Comparison of ENCODE assay signal across 8 cellular contexts in genomic region chr1:39933956-39934941, GRCh38. TPM values are rescaled to one million over a fixed set of nuclear protein-coding genes. Genes with fewer than 3 reads are reported as not detected.
DNase-seq lines count a peak whose midpoint lies in the region; ATAC-seq and TF ChIP-seq lines count a peak whose summit lies in the region.

No MANE protein-coding gene starts in this region.

- no peaks in the 10 kb centered on the region for H3K9me3 ChIP-seq in colonic mucosa
- no peaks in the 10 kb centered on the region for H3K9me3 ChIP-seq in lung (ENCODE audit: control insufficient read depth in 2 of 2, insufficient read depth in 1 of 2, low read length in 1 of 2)

- no peaks in the 10 kb centered on the region for H3K27me3 ChIP-seq in colonic mucosa
- no peaks in the 10 kb centered on the region for H3K27me3 ChIP-seq in lung (ENCODE audit: control insufficient read depth, insufficient read depth)

- H3K4me3 ChIP-seq in colonic mucosa (no peak overlapping the region), lung (no peak overlapping the region)

- POLR2A ChIA-PET in activated CD4-positive, alpha-beta memory T cell treated with anti-CD3 and anti-CD28 coated beads, Interleukin-2, amount 10 ng/mL, durations not matched to agents 7 days and 5 days (lab: Charles Lee): no interaction called here

- TF ChIP-seq CTCF in colonic mucosa (IDR thresholded peaks at IDR 0.05) (no peak), lung (IDR thresholded peaks at IDR 0.05; ENCODE audit: control extremely low read depth, extremely low read depth) (no peak)

- no peaks in the 10 kb centered on the region for H3K9me3 Mint-ChIP-seq in activated CD4-positive, alpha-beta memory T cell treated with anti-CD3 and anti-CD28 coated beads, Interleukin-2, amount 10 ng/mL, durations not matched to agents 7 days and 5 days

- H3K4me3 Mint-ChIP-seq in activated CD4-positive, alpha-beta memory T cell treated with anti-CD3 and anti-CD28 coated beads, Interleukin-2, amount 10 ng/mL, durations not matched to agents 7 days and 5 days: no peak overlapping the region

- ATAC-seq in lung (ENCODE audit: insufficient read depth, low FRiP score) (peak; percentile 91), GM19324 (IDR thresholded peaks at IDR 0.05; ENCODE audit: low FRiP score, unreplicated experiment) (no peak), HG02970 (IDR thresholded peaks at IDR 0.05; ENCODE audit: low FRiP score, unreplicated experiment) (no peak)

- H3K4me1 ChIP-seq in colonic mucosa: peaks cover 9% of the 10 kb centered on the region
- H3K4me1 ChIP-seq in lung (ENCODE audit: control insufficient read depth in 2 of 2, insufficient read depth in 2 of 2, low read length in 2 of 2): no peaks in the 10 kb centered on the region

- no peaks in the 10 kb centered on the region for H3K4me1 Mint-ChIP-seq in activated CD4-positive, alpha-beta memory T cell treated with anti-CD3 and anti-CD28 coated beads, Interleukin-2, amount 10 ng/mL, durations not matched to agents 7 days and 5 days

- intact Hi-C loops in colonic mucosa (cut with DNase I): no loop called here

- H3K36me3 Mint-ChIP-seq in activated CD4-positive, alpha-beta memory T cell treated with anti-CD3 and anti-CD28 coated beads, Interleukin-2, amount 10 ng/mL, durations not matched to agents 7 days and 5 days (ENCODE audit: low read depth): no peaks in the 10 kb centered on the region

- H3K27ac ChIP-seq in colonic mucosa (peak overlapping the region; percentile 84), lung (ENCODE audit: low read depth in 1 of 2, low read length in 1 of 2) (peak overlapping the region in 1 of 2 donors; percentile 93)

- H3K27ac Mint-ChIP-seq in activated CD4-positive, alpha-beta memory T cell treated with anti-CD3 and anti-CD28 coated beads, Interleukin-2, amount 10 ng/mL, durations not matched to agents 7 days and 5 days: no peak overlapping the region

- H3K36me3 ChIP-seq in colonic mucosa (no peaks in the 10 kb centered on the region), lung (ENCODE audit: control insufficient read depth in 2 of 2, insufficient read depth in 2 of 2, low read length in 2 of 2) (no peaks in the 10 kb centered on the region)

- 21 to 30% methylated on average over 12 of the region's 12 CpGs for WGBS in lung, 2 donors

- CTCF ChIA-PET in activated CD4-positive, alpha-beta memory T cell treated with anti-CD3 and anti-CD28 coated beads, Interleukin-2, amount 10 ng/mL, durations not matched to agents 7 days and 5 days (lab: Charles Lee): interaction anchor here (0.7 kb wide), 2 partner anchors 33 to 98 kb away, joined by 4 read pairs; no protein-coding TSS in a partner anchor

- DNase-seq in A172 (ENCODE audit: low spot score) (peak; percentile 18), LoVo (ENCODE audit: low spot score) (peak; percentile 63), colonic mucosa (peak; percentile 92), lung (ENCODE audit: low spot score) (peak; percentile 92), NCI-H1417 treated with DMSO at 0.1 percent for 48 hours (lab: John Stamatoyannopoulos, UW) (no peak)
- no peak for DNase-seq in activated CD4-positive, alpha-beta memory T cell treated with anti-CD3 and anti-CD28 coated beads, Interleukin-2, amount 10 ng/mL, durations not matched to agents 7 days and 5 days

- peak overlapping the region; percentile 30 to 81 for H3K9ac ChIP-seq in colonic mucosa (ENCODE audit: low read depth in 2 of 2, low read length in 2 of 2)

- peaks cover 4% of the 10 kb centered on the region for H3K27me3 Mint-ChIP-seq in activated CD4-positive, alpha-beta memory T cell treated with anti-CD3 and anti-CD28 coated beads, Interleukin-2, amount 10 ng/mL, durations not matched to agents 7 days and 5 days

RNA-seq across cellular contexts. Expression of gene MFSD2A, which starts 20.7 kb away (rescaled TPM):
- total RNA-seq in A172 (2014; rRNA removed; shearing (Covaris generic)): 1.8 and 3.0 TPM in 2 replicates
- total RNA-seq in colonic mucosa (10 to 100 TPM; 15.6 to 27.2 TPM), lung (100 to 1,000 TPM in 1 of 2 donors, 10 to 100 TPM in 1; 57.2 to 149 TPM)
- polyA plus RNA-seq in lung: 100 to 1,000 TPM; 119 to 123 TPM
- total RNA-seq in activated CD4-positive, alpha-beta memory T cell treated with anti-CD3 and anti-CD28 coated beads, Interleukin-2, amount 10 ng/mL, durations not matched to agents 7 days and 5 days: 1 to 10 TPM; 2.4 to 2.5 TPM

RNA-seq across cellular contexts. Expression of gene MYCL, which starts 32.5 kb away (rescaled TPM):
- total RNA-seq in A172 (2014; rRNA removed; shearing (Covaris generic)): 0.43 and 1.5 TPM in 2 replicates
- total RNA-seq in colonic mucosa (10 to 100 TPM; 16.4 to 17.0 TPM), lung (1 to 10 TPM; 6.0 to 7.8 TPM)
- polyA plus RNA-seq in lung: 1 to 10 TPM; 2.4 to 2.7 TPM
- under 1 TPM; 0.10 to 0.18 TPM for total RNA-seq in activated CD4-positive, alpha-beta memory T cell treated with anti-CD3 and anti-CD28 coated beads, Interleukin-2, amount 10 ng/mL, durations not matched to agents 7 days and 5 days

RNA-seq across cellular contexts. Expression of gene TRIT1, which starts 50.9 kb away (rescaled TPM):
- 23.2 and 38.1 TPM in 2 replicates for total RNA-seq in A172 (2014; rRNA removed; shearing (Covaris generic))
- total RNA-seq in colonic mucosa: 10 to 100 TPM; 15.2 to 18.1 TPM
- total RNA-seq in lung: 10 to 100 TPM; 18.5 to 42.5 TPM
- polyA plus RNA-seq in lung: 10 to 100 TPM; 10.3 to 13.5 TPM
- total RNA-seq in activated CD4-positive, alpha-beta memory T cell treated with anti-CD3 and anti-CD28 coated beads, Interleukin-2, amount 10 ng/mL, durations not matched to agents 7 days and 5 days: 10 to 100 TPM; 12.9 to 16.1 TPM

Comparison
In these comparisons a context has a peak if more than half of its experiments do, and no peak if none do; other contexts are left out.
1. DNase-seq: peak in A172 (single experiment), LoVo (single experiment), colonic mucosa (single experiment) and lung (single experiment); none in NCI-H1417 treated with DMSO at 0.1 percent for 48 hours (single experiment) and activated CD4-positive, alpha-beta memory T cell treated with anti-CD3 and anti-CD28 coated beads, Interleukin-2, amount 10 ng/mL, durations not matched to agents 7 days and 5 days (single experiment).